In genomic region chr20:739736-740135, GRCh38 we compare ENCODE assay signal across 12 cellular contexts. TPM values are rescaled to one million over a fixed set of nuclear protein-coding genes. Genes with fewer than 3 reads are reported as not detected.
DNase-seq lines count a peak whose midpoint lies in the region; ATAC-seq and TF ChIP-seq lines count a peak whose summit lies in the region.
"Had no signal": no experiment of that assay in that cellular context is flagged by ENCODE, and none has a peak within 500 bp of the region (broad histone marks: within the 10 kb centered on the region; RNA-seq: fewer than 3 reads in every experiment).

No MANE protein-coding gene starts in this region.

- ATAC-seq in HG02642 (IDR thresholded peaks at IDR 0.05; ENCODE audit: poor library complexity, unreplicated experiment), result no peak
- ATAC-seq in GM18502 (IDR thresholded peaks at IDR 0.05; ENCODE audit: poor library complexity, unreplicated experiment), result no peak

- H3K27ac ChIP-seq in PC-9, result no peak overlapping the region
- H3K27ac ChIP-seq in mesenchymal stem cell (ENCODE audit: low read length, poor library complexity, severe bottlenecking), result no peak overlapping the region

- H2AFZ ChIP-seq in PC-9 (no peak overlapping the region), mesenchymal stem cell (ENCODE audit: low read depth, low read length) (no peak overlapping the region)

- H2BK120ac ChIP-seq in mesenchymal stem cell (ENCODE audit: low read depth, low read length), result no peak overlapping the region

- no peak overlapping the region for H3K14ac ChIP-seq in mesenchymal stem cell (ENCODE audit: low read length in 2 of 2)

- H3K4me1 ChIP-seq in PC-9 (replicated peaks; ENCODE audit: insufficient read depth) (peaks cover 16% of the 10 kb centered on the region), mesenchymal stem cell (ENCODE audit: control insufficient read depth, insufficient read depth, low read depth, low read length) (no peaks in the 10 kb centered on the region)
- H3K4me1 ChIP-seq: BE2C, Caco-2 had no signal

- H3F3A ChIP-seq in PC-9 (ENCODE audit: insufficient read depth, low read depth), result no peaks in the 10 kb centered on the region; the same call in 1 of the 2 replicates

- no peak overlapping the region for H4K91ac ChIP-seq in mesenchymal stem cell (ENCODE audit: low read length)

- no peak overlapping the region for H2BK5ac ChIP-seq in mesenchymal stem cell (ENCODE audit: low read depth, low read length, poor library complexity, severe bottlenecking)

- H3K9me3 ChIP-seq in PC-9 (ENCODE audit: insufficient read depth, low read depth) (peaks cover 3% of the 10 kb centered on the region), mesenchymal stem cell (ENCODE audit: control insufficient read depth, low read length) (peaks cover 18% of the 10 kb centered on the region)
- H3K9me3 ChIP-seq: BE2C had no signal

- no peak overlapping the region for H3K23ac ChIP-seq in mesenchymal stem cell (ENCODE audit: low read length in 2 of 2)

- H4K20me1 ChIP-seq in PC-9 (ENCODE audit: insufficient read depth), result no peaks in the 10 kb centered on the region

- TF ChIP-seq CTCF in PC-9 (conservative IDR thresholded peaks at IDR 0.05), result no peak

- no TSS peak for BruUV-seq in PC-9 (replicated peaks; lab: Mats Ljungman, UMichigan)

- H3K4me3 ChIP-seq in PC-9, result no peak overlapping the region
- no peak overlapping the region for H3K4me3 ChIP-seq in mesenchymal stem cell (ENCODE audit: insufficient read depth in 1 of 2, low read depth in 1 of 2, low read length in 2 of 2)

- intact Hi-C loops in PC-9 (cut with micrococcal nuclease; ENCODE audit: unreplicated experiment), result loop anchor here (1.0 to 5.0 kb wide), 5 partner anchors 29 to 387 kb away; partner anchors contain the start of genes SLC52A3 and SRXN1

- 83% methylated on average over 5 of the region's 8 CpGs for WGBS in mesenchymal stem cell

- POLR2A ChIA-PET in PC-9 (lab: Charles Lee; ENCODE audit: unreplicated experiment), result interaction anchor here (0.6 kb wide), 2 partner anchors 25 to 29 kb away, joined by 3 read pairs; no protein-coding TSS in a partner anchor

- no peaks in the 10 kb centered on the region for H3K79me2 ChIP-seq in PC-9 (ENCODE audit: low read depth)

- H3K4ac ChIP-seq in mesenchymal stem cell (ENCODE audit: low read depth in 1 of 2, low read length in 2 of 2), result no peak overlapping the region

- no peak overlapping the region for H2BK15ac ChIP-seq in mesenchymal stem cell (ENCODE audit: low read depth, poor library complexity, severe bottlenecking)

- no peaks in the 10 kb centered on the region for H3K36me3 ChIP-seq in PC-9 (ENCODE audit: low read depth)
- H3K36me3 ChIP-seq in mesenchymal stem cell (ENCODE audit: control insufficient read depth in 1 of 2, insufficient read depth in 2 of 2, low read depth in 1 of 2, low read length in 2 of 2), result no peaks in the 10 kb centered on the region
- H3K36me3 ChIP-seq: BE2C had no signal

- CTCF ChIA-PET in PC-9 (lab: Charles Lee), result interaction anchor here (0.6 to 2.8 kb wide), 3 partner anchors 29 to 501 kb away, joined by 6 to 17 read pairs (median 10); partner anchors contain the start of gene SLC52A3

- H3K79me1 ChIP-seq in mesenchymal stem cell (replicated peaks; ENCODE audit: low read length, poor library complexity, severe bottlenecking), result no peaks in the 10 kb centered on the region

- H4K8ac ChIP-seq in mesenchymal stem cell (ENCODE audit: low read length), result no peak overlapping the region

- H3K18ac ChIP-seq in mesenchymal stem cell (ENCODE audit: low read depth in 1 of 2, low read length in 2 of 2), result no peak overlapping the region

- peak overlapping the region; percentile 8 for H3K4me2 ChIP-seq in PC-9
- no peak overlapping the region for H3K4me2 ChIP-seq in mesenchymal stem cell (ENCODE audit: low read length, poor library complexity, severe bottlenecking)

- no peaks in the 10 kb centered on the region for H3K9me2 ChIP-seq in PC-9 (ENCODE audit: insufficient read depth)

- DNase-seq in Ammon's horn (ENCODE audit: low spot score) (peak; percentile 64), PC-9 (no peak), middle frontal gyrus (ENCODE audit: extremely low spot score, low spot score) (peak; percentile 35), superior temporal gyrus (ENCODE audit: extremely low spot score) (peak; percentile 58), mesenchymal stem cell (no peak), erythroblast (lab: John Stamatoyannopoulos, UW) (no peak)
- DNase-seq: CD4-positive, alpha-beta T cell; DMS153 had no signal

- no peak overlapping the region for H2AK5ac ChIP-seq in mesenchymal stem cell (ENCODE audit: low read length, severe bottlenecking)

- no peak overlapping the region for H3K9ac ChIP-seq in mesenchymal stem cell (ENCODE audit: low read length)

- H2BK12ac ChIP-seq in mesenchymal stem cell (ENCODE audit: low read length in 2 of 2), result no peak overlapping the region

- TF ChIP-seq POLR2A in erythroblast (IDR thresholded peaks at IDR 0.05; ENCODE audit: low read length), result no peak

- H3K27me3 ChIP-seq in PC-9 (ENCODE audit: insufficient read depth, low read depth) (no peaks in the 10 kb centered on the region), mesenchymal stem cell (ENCODE audit: control insufficient read depth in 1 of 2, insufficient read depth in 1 of 2, low read length in 2 of 2) (peaks cover 6 to 38% of the 10 kb centered on the region in 2 experiments)
- H3K27me3 ChIP-seq: BE2C had no signal

RNA-seq across cellular contexts. Expression of gene SLC52A3, which starts 28.6 kb away (rescaled TPM):
- 6.9 and 7.2 TPM in 2 replicates for total RNA-seq in PC-9 (2021)
- polyA plus RNA-seq in mesenchymal stem cell (2013, experiment 1 of 2), result not detected
- not detected for polyA plus RNA-seq in mesenchymal stem cell (2013, experiment 2 of 2)
- total RNA-seq: CD4-positive, alpha-beta T cell had no signal

Comparison
In these comparisons a context has a peak if more than half of its experiments do, and no peak if none do; other contexts are left out.
1. DNase-seq: peak in Ammon's horn (single experiment), middle frontal gyrus (single experiment) and superior temporal gyrus (single experiment); none in PC-9 (0 of 2), mesenchymal stem cell (single experiment) and erythroblast (0 of 2).